1 cellular context compared by ENCODE assay signal in genomic region chr14:101288436-101289229, GRCh38.
TF ChIP-seq lines count a peak whose summit lies in the region.

No MANE protein-coding gene starts in this region.

TF ChIP-seq in HepG2, 621 proteins besides CTCF, POLR2A, EP300 and RAD21 (continued from another document and continues in another):
- TF ChIP-seq, protein P1, sequence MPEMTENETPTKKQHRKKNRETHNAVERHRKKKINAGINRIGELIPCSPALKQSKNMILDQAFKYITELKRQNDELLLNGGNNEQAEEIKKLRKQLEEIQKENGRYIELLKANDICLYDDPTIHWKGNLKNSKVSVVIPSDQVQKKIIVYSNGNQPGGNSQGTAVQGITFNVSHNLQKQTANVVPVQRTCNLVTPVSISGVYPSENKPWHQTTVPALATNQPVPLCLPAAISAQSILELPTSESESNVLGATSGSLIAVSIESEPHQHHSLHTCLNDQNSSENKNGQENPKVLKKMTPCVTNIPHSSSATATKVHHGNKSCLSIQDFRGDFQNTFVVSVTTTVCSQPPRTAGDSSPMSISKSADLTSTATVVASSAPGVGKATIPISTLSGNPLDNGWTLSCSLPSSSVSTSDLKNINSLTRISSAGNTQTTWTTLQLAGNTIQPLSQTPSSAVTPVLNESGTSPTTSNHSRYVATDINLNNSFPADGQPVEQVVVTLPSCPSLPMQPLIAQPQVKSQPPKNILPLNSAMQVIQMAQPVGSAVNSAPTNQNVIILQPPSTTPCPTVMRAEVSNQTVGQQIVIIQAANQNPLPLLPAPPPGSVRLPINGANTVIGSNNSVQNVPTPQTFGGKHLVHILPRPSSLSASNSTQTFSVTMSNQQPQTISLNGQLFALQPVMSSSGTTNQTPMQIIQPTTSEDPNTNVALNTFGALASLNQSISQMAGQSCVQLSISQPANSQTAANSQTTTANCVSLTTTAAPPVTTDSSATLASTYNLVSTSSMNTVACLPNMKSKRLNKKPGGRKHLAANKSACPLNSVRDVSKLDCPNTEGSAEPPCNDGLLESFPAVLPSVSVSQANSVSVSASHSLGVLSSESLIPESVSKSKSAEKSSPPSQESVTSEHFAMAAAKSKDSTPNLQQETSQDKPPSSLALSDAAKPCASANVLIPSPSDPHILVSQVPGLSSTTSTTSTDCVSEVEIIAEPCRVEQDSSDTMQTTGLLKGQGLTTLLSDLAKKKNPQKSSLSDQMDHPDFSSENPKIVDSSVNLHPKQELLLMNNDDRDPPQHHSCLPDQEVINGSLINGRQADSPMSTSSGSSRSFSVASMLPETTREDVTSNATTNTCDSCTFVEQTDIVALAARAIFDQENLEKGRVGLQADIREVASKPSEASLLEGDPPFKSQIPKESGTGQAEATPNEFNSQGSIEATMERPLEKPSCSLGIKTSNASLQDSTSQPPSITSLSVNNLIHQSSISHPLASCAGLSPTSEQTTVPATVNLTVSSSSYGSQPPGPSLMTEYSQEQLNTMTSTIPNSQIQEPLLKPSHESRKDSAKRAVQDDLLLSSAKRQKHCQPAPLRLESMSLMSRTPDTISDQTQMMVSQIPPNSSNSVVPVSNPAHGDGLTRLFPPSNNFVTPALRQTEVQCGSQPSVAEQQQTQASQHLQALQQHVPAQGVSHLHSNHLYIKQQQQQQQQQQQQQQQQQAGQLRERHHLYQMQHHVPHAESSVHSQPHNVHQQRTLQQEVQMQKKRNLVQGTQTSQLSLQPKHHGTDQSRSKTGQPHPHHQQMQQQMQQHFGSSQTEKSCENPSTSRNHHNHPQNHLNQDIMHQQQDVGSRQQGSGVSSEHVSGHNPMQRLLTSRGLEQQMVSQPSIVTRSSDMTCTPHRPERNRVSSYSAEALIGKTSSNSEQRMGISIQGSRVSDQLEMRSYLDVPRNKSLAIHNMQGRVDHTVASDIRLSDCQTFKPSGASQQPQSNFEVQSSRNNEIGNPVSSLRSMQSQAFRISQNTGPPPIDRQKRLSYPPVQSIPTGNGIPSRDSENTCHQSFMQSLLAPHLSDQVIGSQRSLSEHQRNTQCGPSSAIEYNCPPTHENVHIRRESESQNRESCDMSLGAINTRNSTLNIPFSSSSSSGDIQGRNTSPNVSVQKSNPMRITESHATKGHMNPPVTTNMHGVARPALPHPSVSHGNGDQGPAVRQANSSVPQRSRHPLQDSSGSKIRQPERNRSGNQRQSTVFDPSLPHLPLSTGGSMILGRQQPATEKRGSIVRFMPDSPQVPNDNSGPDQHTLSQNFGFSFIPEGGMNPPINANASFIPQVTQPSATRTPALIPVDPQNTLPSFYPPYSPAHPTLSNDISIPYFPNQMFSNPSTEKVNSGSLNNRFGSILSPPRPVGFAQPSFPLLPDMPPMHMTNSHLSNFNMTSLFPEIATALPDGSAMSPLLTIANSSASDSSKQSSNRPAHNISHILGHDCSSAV (CRISPR knock-in tag; IDR thresholded peaks at IDR 0.05; ENCODE audit: borderline replicate concordance), result no peak
- 0 out of 2 replicates have a peak, but pooled peaks have one; percentile 51 for TF ChIP-seq ATF7-NPFF (CRISPR knock-in tag; IDR thresholded peaks at IDR 0.05; ENCODE audit: low read depth)
- peak; percentile 86; the same call in 1 of the 2 replicates for TF ChIP-seq ESRRA (CRISPR knock-in tag; IDR thresholded peaks at IDR 0.05; ENCODE audit: low read depth)
- TF ChIP-seq ZNF280B (CRISPR knock-in tag; IDR thresholded peaks at IDR 0.05; ENCODE audit: borderline replicate concordance), result 0 out of 2 replicates have a peak, but pooled peaks have one; percentile 30
- TF ChIP-seq KMT2B (CRISPR knock-in tag; IDR thresholded peaks at IDR 0.05), result no peak; the same call in 1 of the 2 replicates
- TF ChIP-seq ZNF674 (CRISPR knock-in tag; IDR thresholded peaks at IDR 0.05; ENCODE audit: low read depth), result peak; percentile 37; the same call in 1 of the 2 replicates
- TF ChIP-seq MLLT10 (CRISPR knock-in tag; IDR thresholded peaks at IDR 0.05), result no peak
- TF ChIP-seq, protein P2, sequence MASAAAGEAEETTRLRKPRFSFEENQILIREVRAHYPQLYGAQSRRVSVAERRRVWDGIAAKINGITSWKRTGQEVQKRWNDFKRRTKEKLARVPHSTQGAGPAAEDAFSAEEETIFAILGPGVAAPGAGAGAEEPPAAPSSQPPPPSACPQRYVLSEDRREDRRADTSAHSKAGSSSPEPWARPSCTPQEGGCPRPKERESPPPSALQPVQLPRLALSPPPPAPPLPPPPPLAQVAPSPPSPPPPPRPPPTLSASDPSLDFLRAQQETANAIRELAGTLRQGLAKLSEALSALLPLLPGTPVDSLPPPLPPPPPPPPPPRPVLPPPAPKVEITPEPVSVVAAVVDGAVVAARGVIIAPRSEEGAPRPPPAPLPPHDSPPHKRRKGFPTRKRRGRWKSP (CRISPR knock-in tag; IDR thresholded peaks at IDR 0.05), result peak; percentile 71; the same call in 1 of the 2 replicates
- peak; percentile 53; the same call in 1 of the 2 replicates for TF ChIP-seq HIC2 (CRISPR knock-in tag; IDR thresholded peaks at IDR 0.05; ENCODE audit: low read depth)
- no peak for TF ChIP-seq ZNF629 (CRISPR knock-in tag; conservative IDR thresholded peaks at IDR 0.05)
- peak; percentile 16; the same call in 1 of the 2 replicates for TF ChIP-seq MAFF (IDR thresholded peaks at IDR 0.05; ENCODE audit: low read depth, low read length)
- TF ChIP-seq ZNF33B (CRISPR knock-in tag; IDR thresholded peaks at IDR 0.05), result no peak
- TF ChIP-seq, protein P3, sequence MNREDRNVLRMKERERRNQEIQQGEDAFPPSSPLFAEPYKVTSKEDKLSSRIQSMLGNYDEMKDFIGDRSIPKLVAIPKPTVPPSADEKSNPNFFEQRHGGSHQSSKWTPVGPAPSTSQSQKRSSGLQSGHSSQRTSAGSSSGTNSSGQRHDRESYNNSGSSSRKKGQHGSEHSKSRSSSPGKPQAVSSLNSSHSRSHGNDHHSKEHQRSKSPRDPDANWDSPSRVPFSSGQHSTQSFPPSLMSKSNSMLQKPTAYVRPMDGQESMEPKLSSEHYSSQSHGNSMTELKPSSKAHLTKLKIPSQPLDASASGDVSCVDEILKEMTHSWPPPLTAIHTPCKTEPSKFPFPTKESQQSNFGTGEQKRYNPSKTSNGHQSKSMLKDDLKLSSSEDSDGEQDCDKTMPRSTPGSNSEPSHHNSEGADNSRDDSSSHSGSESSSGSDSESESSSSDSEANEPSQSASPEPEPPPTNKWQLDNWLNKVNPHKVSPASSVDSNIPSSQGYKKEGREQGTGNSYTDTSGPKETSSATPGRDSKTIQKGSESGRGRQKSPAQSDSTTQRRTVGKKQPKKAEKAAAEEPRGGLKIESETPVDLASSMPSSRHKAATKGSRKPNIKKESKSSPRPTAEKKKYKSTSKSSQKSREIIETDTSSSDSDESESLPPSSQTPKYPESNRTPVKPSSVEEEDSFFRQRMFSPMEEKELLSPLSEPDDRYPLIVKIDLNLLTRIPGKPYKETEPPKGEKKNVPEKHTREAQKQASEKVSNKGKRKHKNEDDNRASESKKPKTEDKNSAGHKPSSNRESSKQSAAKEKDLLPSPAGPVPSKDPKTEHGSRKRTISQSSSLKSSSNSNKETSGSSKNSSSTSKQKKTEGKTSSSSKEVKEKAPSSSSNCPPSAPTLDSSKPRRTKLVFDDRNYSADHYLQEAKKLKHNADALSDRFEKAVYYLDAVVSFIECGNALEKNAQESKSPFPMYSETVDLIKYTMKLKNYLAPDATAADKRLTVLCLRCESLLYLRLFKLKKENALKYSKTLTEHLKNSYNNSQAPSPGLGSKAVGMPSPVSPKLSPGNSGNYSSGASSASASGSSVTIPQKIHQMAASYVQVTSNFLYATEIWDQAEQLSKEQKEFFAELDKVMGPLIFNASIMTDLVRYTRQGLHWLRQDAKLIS (CRISPR knock-in tag; IDR thresholded peaks at IDR 0.05), result no peak
- TF ChIP-seq JDP2 (CRISPR knock-in tag; IDR thresholded peaks at IDR 0.05; ENCODE audit: borderline replicate concordance), result no peak
- TF ChIP-seq ZFX (CRISPR knock-in tag; IDR thresholded peaks at IDR 0.05; ENCODE audit: low read depth), result peak; percentile 84; the same call in 1 of the 2 replicates
- TF ChIP-seq PATZ1 (CRISPR knock-in tag; IDR thresholded peaks at IDR 0.05), result peak; percentile 94
- peak; percentile 83 for TF ChIP-seq ZNF331 (CRISPR knock-in tag; IDR thresholded peaks at IDR 0.05)
- TF ChIP-seq ZNF746 (CRISPR knock-in tag; IDR thresholded peaks at IDR 0.05), result peak; percentile 84
- TF ChIP-seq YY1 (IDR thresholded peaks at IDR 0.05; ENCODE audit: insufficient read depth, insufficient replicate concordance, low read depth, low read length), result peak; percentile 82
- no peak for TF ChIP-seq ZNF160 (CRISPR knock-in tag; IDR thresholded peaks at IDR 0.05)
- TF ChIP-seq TCF7L2 (IDR thresholded peaks at IDR 0.05; ENCODE audit: low read depth, low read length), result peak; percentile 73; the same call in 1 of the 2 replicates
- no peak for TF ChIP-seq CENPX (CRISPR knock-in tag; IDR thresholded peaks at IDR 0.05)
- peak; percentile 66; the same call in 1 of the 2 replicates for TF ChIP-seq SP140L (CRISPR knock-in tag; IDR thresholded peaks at IDR 0.05; ENCODE audit: borderline replicate concordance)
- peak; percentile 79 for TF ChIP-seq ZNF687 (CRISPR knock-in tag; IDR thresholded peaks at IDR 0.05)
- no peak for TF ChIP-seq BATF2 (CRISPR knock-in tag; IDR thresholded peaks at IDR 0.05)
- TF ChIP-seq PAF1 (CRISPR knock-in tag; IDR thresholded peaks at IDR 0.05), result no peak
